2 cellular contexts compared by ENCODE assay signal in the genomic region with DNA sequence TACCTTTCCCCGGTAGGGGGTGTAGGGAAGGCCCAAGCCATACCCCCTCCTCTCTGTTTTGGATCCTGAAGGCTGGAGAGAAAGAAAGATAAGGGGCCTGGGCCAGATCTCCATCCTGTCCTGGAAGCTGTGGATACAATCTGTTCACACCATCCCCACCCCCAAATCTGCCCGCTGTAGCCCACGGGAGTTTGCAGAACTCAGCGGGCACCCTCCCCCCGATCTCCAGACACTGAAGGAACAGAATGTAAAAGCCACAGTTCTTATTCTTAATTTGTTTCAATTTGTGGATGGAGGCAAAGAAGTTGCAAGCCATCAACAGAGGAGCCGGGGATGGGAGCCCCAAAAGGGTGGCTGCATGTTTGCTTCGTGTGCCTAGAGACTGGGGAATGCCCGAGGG.
TF ChIP-seq lines count a peak whose summit lies in the region.

No MANE protein-coding gene starts in this region.

TF ChIP-seq in SK-N-SH, 30 proteins besides CTCF, POLR2A, EP300 and RAD21 (continued from another document):
- TF ChIP-seq MXI1 (IDR thresholded peaks at IDR 0.05; ENCODE audit: low read depth, low read length) (no peak), FOSL2 (IDR thresholded peaks at IDR 0.05; ENCODE audit: borderline replicate concordance, low read depth) (no peak), SIN3A (IDR thresholded peaks at IDR 0.05; ENCODE audit: borderline replicate concordance, low read depth, low read length) (no peak), RFX5 (IDR thresholded peaks at IDR 0.05; ENCODE audit: low read length) (no peak), ELF1 (IDR thresholded peaks at IDR 0.05) (no peak), JUND (IDR thresholded peaks at IDR 0.05) (no peak), MEF2A (IDR thresholded peaks at IDR 0.05; ENCODE audit: borderline replicate concordance, low read depth) (no peak), NRF1 (IDR thresholded peaks at IDR 0.05; ENCODE audit: low read depth, low read length) (no peak), YY1 (IDR thresholded peaks at IDR 0.05; ENCODE audit: low read depth) (no peak), RXRA (IDR thresholded peaks at IDR 0.05; ENCODE audit: borderline replicate concordance, low read depth) (no peak)
- TF ChIP-seq, protein P1, sequence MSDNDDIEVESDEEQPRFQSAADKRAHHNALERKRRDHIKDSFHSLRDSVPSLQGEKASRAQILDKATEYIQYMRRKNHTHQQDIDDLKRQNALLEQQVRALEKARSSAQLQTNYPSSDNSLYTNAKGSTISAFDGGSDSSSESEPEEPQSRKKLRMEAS (IDR thresholded peaks at IDR 0.05; ENCODE audit: low read depth), result no peak

TF ChIP-seq in SK-N-SH treated with all-trans-retinoic acid at 6 μM for 48 hours, 23 proteins besides CTCF, POLR2A, EP300 and RAD21 (continued from another document):
- TF ChIP-seq, protein P2, sequence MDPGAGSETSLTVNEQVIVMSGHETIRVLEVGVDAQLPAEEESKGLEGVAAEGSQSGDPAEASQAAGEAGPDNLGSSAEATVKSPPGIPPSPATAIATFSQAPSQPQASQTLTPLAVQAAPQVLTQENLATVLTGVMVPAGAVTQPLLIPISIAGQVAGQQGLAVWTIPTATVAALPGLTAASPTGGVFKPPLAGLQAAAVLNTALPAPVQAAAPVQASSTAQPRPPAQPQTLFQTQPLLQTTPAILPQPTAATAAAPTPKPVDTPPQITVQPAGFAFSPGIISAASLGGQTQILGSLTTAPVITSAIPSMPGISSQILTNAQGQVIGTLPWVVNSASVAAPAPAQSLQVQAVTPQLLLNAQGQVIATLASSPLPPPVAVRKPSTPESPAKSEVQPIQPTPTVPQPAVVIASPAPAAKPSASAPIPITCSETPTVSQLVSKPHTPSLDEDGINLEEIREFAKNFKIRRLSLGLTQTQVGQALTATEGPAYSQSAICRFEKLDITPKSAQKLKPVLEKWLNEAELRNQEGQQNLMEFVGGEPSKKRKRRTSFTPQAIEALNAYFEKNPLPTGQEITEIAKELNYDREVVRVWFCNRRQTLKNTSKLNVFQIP (CRISPR knock-in tag; IDR thresholded peaks at IDR 0.05; ENCODE audit: borderline replicate concordance, low read depth), result no peak
- TF ChIP-seq CSDC2 (CRISPR knock-in tag; IDR thresholded peaks at IDR 0.05), result no peak
- no peak for TF ChIP-seq SNAI2 (CRISPR knock-in tag; IDR thresholded peaks at IDR 0.05)
